ENCODE assay signal across 1 cellular context in genomic region chr12:121888478-121889266, GRCh38.
TF ChIP-seq lines count a peak whose summit lies in the region.

A gene with protein sequence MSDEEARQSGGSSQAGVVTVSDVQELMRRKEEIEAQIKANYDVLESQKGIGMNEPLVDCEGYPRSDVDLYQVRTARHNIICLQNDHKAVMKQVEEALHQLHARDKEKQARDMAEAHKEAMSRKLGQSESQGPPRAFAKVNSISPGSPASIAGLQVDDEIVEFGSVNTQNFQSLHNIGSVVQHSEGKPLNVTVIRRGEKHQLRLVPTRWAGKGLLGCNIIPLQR (plus strand): TSS chr12:121888790. CDS start chr12:121888857, 67 bp downstream.

TF ChIP-seq in HepG2, 621 proteins besides CTCF, POLR2A, EP300 and RAD21 (continued from another document and continues in another):
- TF ChIP-seq ZNF501 (CRISPR knock-in tag; IDR thresholded peaks at IDR 0.05) (peak; percentile 100), MIER3 (CRISPR knock-in tag; IDR thresholded peaks at IDR 0.05; ENCODE audit: borderline replicate concordance) (peak; percentile 83), ZNF609 (CRISPR knock-in tag; IDR thresholded peaks at IDR 0.05; ENCODE audit: borderline replicate concordance) (peak; percentile 77), HOXA3 (CRISPR knock-in tag; IDR thresholded peaks at IDR 0.05) (peak; percentile 95), ZNF646 (CRISPR knock-in tag; IDR thresholded peaks at IDR 0.05) (peak; percentile 18; the same call in 1 of the 2 replicates), ZNF589 (CRISPR knock-in tag; conservative IDR thresholded peaks at IDR 0.05) (peak; percentile 94), ZNF274 (CRISPR knock-in tag; IDR thresholded peaks at IDR 0.05) (peak; percentile 90), ZNF775 (CRISPR knock-in tag; IDR thresholded peaks at IDR 0.05; ENCODE audit: borderline replicate concordance) (peak; percentile 85), FOXO4 (CRISPR knock-in tag; conservative IDR thresholded peaks at IDR 0.05) (0 out of 2 replicates have a peak, but pooled peaks have one; percentile 82), GPBP1L1 (CRISPR knock-in tag; IDR thresholded peaks at IDR 0.05) (no peak), ARID5B (CRISPR knock-in tag; IDR thresholded peaks at IDR 0.05) (peak; percentile 85)
- TF ChIP-seq, protein P1, sequence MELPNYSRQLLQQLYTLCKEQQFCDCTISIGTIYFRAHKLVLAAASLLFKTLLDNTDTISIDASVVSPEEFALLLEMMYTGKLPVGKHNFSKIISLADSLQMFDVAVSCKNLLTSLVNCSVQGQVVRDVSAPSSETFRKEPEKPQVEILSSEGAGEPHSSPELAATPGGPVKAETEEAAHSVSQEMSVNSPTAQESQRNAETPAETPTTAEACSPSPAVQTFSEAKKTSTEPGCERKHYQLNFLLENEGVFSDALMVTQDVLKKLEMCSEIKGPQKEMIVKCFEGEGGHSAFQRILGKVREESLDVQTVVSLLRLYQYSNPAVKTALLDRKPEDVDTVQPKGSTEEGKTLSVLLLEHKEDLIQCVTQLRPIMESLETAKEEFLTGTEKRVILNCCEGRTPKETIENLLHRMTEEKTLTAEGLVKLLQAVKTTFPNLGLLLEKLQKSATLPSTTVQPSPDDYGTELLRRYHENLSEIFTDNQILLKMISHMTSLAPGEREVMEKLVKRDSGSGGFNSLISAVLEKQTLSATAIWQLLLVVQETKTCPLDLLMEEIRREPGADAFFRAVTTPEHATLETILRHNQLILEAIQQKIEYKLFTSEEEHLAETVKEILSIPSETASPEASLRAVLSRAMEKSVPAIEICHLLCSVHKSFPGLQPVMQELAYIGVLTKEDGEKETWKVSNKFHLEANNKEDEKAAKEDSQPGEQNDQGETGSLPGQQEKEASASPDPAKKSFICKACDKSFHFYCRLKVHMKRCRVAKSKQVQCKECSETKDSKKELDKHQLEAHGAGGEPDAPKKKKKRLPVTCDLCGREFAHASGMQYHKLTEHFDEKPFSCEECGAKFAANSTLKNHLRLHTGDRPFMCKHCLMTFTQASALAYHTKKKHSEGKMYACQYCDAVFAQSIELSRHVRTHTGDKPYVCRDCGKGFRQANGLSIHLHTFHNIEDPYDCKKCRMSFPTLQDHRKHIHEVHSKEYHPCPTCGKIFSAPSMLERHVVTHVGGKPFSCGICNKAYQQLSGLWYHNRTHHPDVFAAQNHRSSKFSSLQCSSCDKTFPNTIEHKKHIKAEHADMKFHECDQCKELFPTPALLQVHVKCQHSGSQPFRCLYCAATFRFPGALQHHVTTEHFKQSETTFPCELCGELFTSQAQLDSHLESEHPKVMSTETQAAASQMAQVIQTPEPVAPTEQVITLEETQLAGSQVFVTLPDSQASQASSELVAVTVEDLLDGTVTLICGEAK (IDR thresholded peaks at IDR 0.05), result peak; percentile 66
- TF ChIP-seq, protein P1 (CRISPR knock-in tag; IDR thresholded peaks at IDR 0.05), result peak; percentile 81
